ENCODE assay signal across 12 cellular contexts in genomic region chr11:86952933-86953637, GRCh38. TPM values are rescaled to one million over a fixed set of nuclear protein-coding genes. Genes with fewer than 3 reads are reported as not detected.
DNase-seq lines count a peak whose midpoint lies in the region; ATAC-seq lines count a peak whose summit lies in the region.
"Had no signal": no experiment of that assay in that cellular context is flagged by ENCODE, and none has a peak within 500 bp of the region (broad histone marks: within the 10 kb centered on the region; RNA-seq: fewer than 3 reads in every experiment).

No MANE protein-coding gene starts in this region.

- peak overlapping the region; percentile 78 for H3K4me3 ChIP-seq in skeletal muscle cell (ENCODE audit: low read depth, low read length)
- H3K4me3 ChIP-seq: PC-9 had no signal

- H3K27me3 Mint-ChIP-seq in activated T-helper 1 cell treated with anti-CD3 and anti-CD28 coated beads, Interleukin-12 subunit alpha, Interleukin-12 subunit beta, Interleukin-2, Interleukin-4 antibody, amounts not matched to agents 30 ng/mL and 10 ng/mL and 1 ng/mL, durations not matched to agents 14 hours and 24 hours and 36 hours (ENCODE audit: insufficient read depth), result peaks cover 58% of the 10 kb centered on the region

- peaks cover 8% of the 10 kb centered on the region for H3K36me3 Mint-ChIP-seq in activated T-helper 1 cell treated with anti-CD3 and anti-CD28 coated beads, Interleukin-12 subunit alpha, Interleukin-12 subunit beta, Interleukin-2, Interleukin-4 antibody, amounts not matched to agents 30 ng/mL and 10 ng/mL and 1 ng/mL, durations not matched to agents 14 hours and 24 hours and 36 hours (ENCODE audit: low read depth)

- intact Hi-C loops in activated T-helper 1 cell treated with anti-CD3 and anti-CD28 coated beads, Interleukin-12 subunit alpha, Interleukin-12 subunit beta, Interleukin-2, Interleukin-4 antibody, amounts not matched to agents 30 ng/mL and 10 ng/mL and 1 ng/mL, durations not matched to agents 14 hours and 24 hours and 36 hours (cut with micrococcal nuclease), result no loop called here

- no peak for ATAC-seq in activated CD4-positive, CD25-positive, alpha-beta regulatory T cell treated with anti-CD3 and anti-CD28 coated beads, Interleukin-2, amount 50 U/mL, for 24 hours
- ATAC-seq in HG02642 (IDR thresholded peaks at IDR 0.05; ENCODE audit: poor library complexity, unreplicated experiment), result no peak
- ATAC-seq: HCT116 had no signal

- peak overlapping the region; percentile 21 for H3K4me3 Mint-ChIP-seq in activated T-helper 1 cell treated with anti-CD3 and anti-CD28 coated beads, Interleukin-12 subunit alpha, Interleukin-12 subunit beta, Interleukin-2, Interleukin-4 antibody, amounts not matched to agents 30 ng/mL and 10 ng/mL and 1 ng/mL, durations not matched to agents 14 hours and 24 hours and 36 hours

- H3K9me3 Mint-ChIP-seq in activated T-helper 1 cell treated with anti-CD3 and anti-CD28 coated beads, Interleukin-12 subunit alpha, Interleukin-12 subunit beta, Interleukin-2, Interleukin-4 antibody, amounts not matched to agents 30 ng/mL and 10 ng/mL and 1 ng/mL, durations not matched to agents 14 hours and 24 hours and 36 hours, result no peaks in the 10 kb centered on the region

- H3K27ac Mint-ChIP-seq in activated T-helper 1 cell treated with anti-CD3 and anti-CD28 coated beads, Interleukin-12 subunit alpha, Interleukin-12 subunit beta, Interleukin-2, Interleukin-4 antibody, amounts not matched to agents 30 ng/mL and 10 ng/mL and 1 ng/mL, durations not matched to agents 14 hours and 24 hours and 36 hours, result no peak overlapping the region

- DNase-seq in EH (ENCODE audit: low read depth) (peak; percentile 28), iris pigment epithelial cell (ENCODE audit: low read depth) (peak; percentile 61), skeletal muscle cell (ENCODE audit: low read depth) (no peak), COR-L47 (lab: John Stamatoyannopoulos, UW) (no peak), activated T-cell treated with anti-CD3 and anti-CD28 coated beads for 4 hours (no peak)
- no peak for DNase-seq in activated T-helper 1 cell treated with anti-CD3 and anti-CD28 coated beads, Interleukin-12 subunit alpha, Interleukin-12 subunit beta, Interleukin-2, Interleukin-4 antibody, amounts not matched to agents 30 ng/mL and 10 ng/mL and 1 ng/mL, durations not matched to agents 14 hours and 24 hours and 36 hours (ENCODE audit: low spot score)
- DNase-seq: amniotic stem cell, NCI-H187 treated with DMSO at 0.1 percent for 48 hours, PC-9 had no signal

- peaks cover 8% of the 10 kb centered on the region for H3K4me1 Mint-ChIP-seq in activated T-helper 1 cell treated with anti-CD3 and anti-CD28 coated beads, Interleukin-12 subunit alpha, Interleukin-12 subunit beta, Interleukin-2, Interleukin-4 antibody, amounts not matched to agents 30 ng/mL and 10 ng/mL and 1 ng/mL, durations not matched to agents 14 hours and 24 hours and 36 hours (ENCODE audit: low read depth)

RNA-seq across cellular contexts. Expression of gene FZD4, which starts 2.1 kb away (rescaled TPM):
- 0.05 TPM in 1 of 2 replicates, not detected in the other for total RNA-seq in activated T-helper 1 cell treated with anti-CD3 and anti-CD28 coated beads, Interleukin-12 subunit alpha, Interleukin-12 subunit beta, Interleukin-2, Interleukin-4 antibody, amounts not matched to agents 30 ng/mL and 10 ng/mL and 1 ng/mL, durations not matched to agents 14 hours and 24 hours and 36 hours

Comparison
In these comparisons a context has a peak if more than half of its experiments do, and no peak if none do; other contexts are left out.
1. DNase-seq: peak in EH (single experiment) and iris pigment epithelial cell (single experiment); none in activated T-helper 1 cell treated with anti-CD3 and anti-CD28 coated beads, Interleukin-12 subunit alpha, Interleukin-12 subunit beta, Interleukin-2, Interleukin-4 antibody, amounts not matched to agents 30 ng/mL and 10 ng/mL and 1 ng/mL, durations not matched to agents 14 hours and 24 hours and 36 hours (single experiment), skeletal muscle cell (single experiment), COR-L47 (single experiment) and activated T-cell treated with anti-CD3 and anti-CD28 coated beads for 4 hours (single experiment).